Comparison of ENCODE assay signal across 26 cellular contexts in genomic region chr12:41250748-41251147, GRCh38.
A peak's percentile ranks its signal among the peaks of the same experiment; 100 is the strongest.
DNase-seq lines count a peak whose midpoint lies in the region; ATAC-seq, FAIRE-seq and TF ChIP-seq lines count a peak whose summit lies in the region.
"Had no signal": no experiment of that assay in that cellular context is flagged by ENCODE, and none has a peak within 500 bp of the region (broad histone marks: within the 10 kb centered on the region; RNA-seq: fewer than 3 reads in every experiment).

No MANE protein-coding gene starts in this region.

- H3K4me2 ChIP-seq in GM12878 (ENCODE audit: control insufficient read depth, insufficient read depth) (no peak overlapping the region), osteoblast (ENCODE audit: insufficient read depth, low read length) (no peak overlapping the region)

- FAIRE-seq in GM12878 (lab: Jason Lieb, UNC): peak; percentile 57
- FAIRE-seq: frontal cortex had no signal

- DNase-seq in NCI-H2107 treated with DMSO at 0.1 percent for 48 hours (lab: John Stamatoyannopoulos, UW; ENCODE audit: unreplicated experiment): peak; percentile 6
- no peak for DNase-seq in NCI-H2107 (lab: John Stamatoyannopoulos, UW)
- DNase-seq in GM12878 (ENCODE audit: low read depth, low spot score): no peak
- DNase-seq in fibroblast of villous mesenchyme (ENCODE audit: low read depth): peak; percentile 1
- DNase-seq in activated naive CD8-positive, alpha-beta T cell treated with anti-CD3 and anti-CD28 coated beads, Interleukin-2, amount 50 U/mL, for 24 hours: no peak
- no peak for DNase-seq in stimulated activated naive CD8-positive, alpha-beta T cell treated with anti-CD3 and anti-CD28 coated beads, Interleukin-15, Interleukin-2, amounts not matched to agents 100 U/mL and 50 U/mL, for 24 hours
- no peak for DNase-seq in osteoblast (ENCODE audit: insufficient read length, low spot score, missing footprints)
- no peak for DNase-seq in NCI-H2171 (lab: John Stamatoyannopoulos, UW)
- DNase-seq: activated CD4-positive, alpha-beta T cell treated with anti-CD3 and anti-CD28 coated beads, Interleukin-2, amount 10 ng/mL, durations not matched to agents 7 days and 5 days; activated CD8-positive, alpha-beta memory T cell treated with anti-CD3 and anti-CD28 coated beads, Interleukin-2, amount 50 U/mL, for 4 hours; activated effector memory CD4-positive, alpha-beta T cell treated with Interleukin-2 at 50 U/mL for 16 hours; DMS153; endodermal cell; left colon; NCI-H2029 treated with DMSO at 0.1 percent for 48 hours; NCI-H526; SHP77; stimulated activated CD4-positive, alpha-beta T cell treated with anti-CD3 and anti-CD28 coated beads, Interleukin-12 subunit alpha, Interleukin-12 subunit beta, amount 100 ng/mL, for 4 hours; stimulated activated CD8-positive, alpha-beta memory T cell treated with anti-CD3 and anti-CD28 coated beads, Interleukin-4, amount 100 ng/mL, for 48 hours; T-cell; uterus had no signal

- TF ChIP-seq EP300 in GM12878 (IDR thresholded peaks at IDR 0.05; ENCODE audit: borderline replicate concordance in 1 of 2, control insufficient read depth in 1 of 2, low read depth in 2 of 2, low read length in 2 of 2): no peak

- in situ Hi-C loops in GM12878 (cut with MboI): loop anchor here (25.0 kb wide), 1 partner anchor 1112 kb away; no protein-coding TSS in a partner anchor

- H3K27ac Mint-ChIP-seq in activated naive CD8-positive, alpha-beta T cell treated with anti-CD3 and anti-CD28 coated beads, Interleukin-2, amount 50 U/mL, for 24 hours: no peak overlapping the region
- H3K27ac Mint-ChIP-seq: activated CD4-positive, alpha-beta T cell treated with anti-CD3 and anti-CD28 coated beads, Interleukin-2, amount 10 ng/mL, durations not matched to agents 7 days and 5 days; endodermal cell; IgD-negative memory B cell; T-cell had no signal

- no peaks in the 10 kb centered on the region for H3K36me3 Mint-ChIP-seq in activated naive CD8-positive, alpha-beta T cell treated with anti-CD3 and anti-CD28 coated beads, Interleukin-2, amount 50 U/mL, for 24 hours (ENCODE audit: low read depth)
- H3K36me3 Mint-ChIP-seq: T-cell had no signal

- H3K36me3 ChIP-seq in GM12878 (ENCODE audit: control insufficient read depth in 2 of 2, insufficient read depth in 2 of 2, low read length in 1 of 2) (no peaks in the 10 kb centered on the region), osteoblast (ENCODE audit: insufficient read depth, low read length) (no peaks in the 10 kb centered on the region)
- H3K36me3 ChIP-seq: uterus had no signal

- H3K27ac ChIP-seq in GM12878 (ENCODE audit: control insufficient read depth, insufficient read depth) (no peak overlapping the region), osteoblast (ENCODE audit: low read depth, low read length) (no peak overlapping the region)
- H3K27ac ChIP-seq: C4-2B, HL-60, uterus had no signal

- H3K27me3 ChIP-seq in GM12878 (replicated peaks in 1 of 2; ENCODE audit: control insufficient read depth in 2 of 2, insufficient read depth in 2 of 2, low read length in 1 of 2): no peaks in the 10 kb centered on the region
- no peaks in the 10 kb centered on the region for H3K27me3 ChIP-seq in osteoblast (ENCODE audit: insufficient read depth, low read length)
- H3K27me3 ChIP-seq: uterus had no signal

- no TSS peak for BruUV-seq in GM12878 (replicated peaks; lab: Mats Ljungman, UMichigan)

- RAD21 ChIA-PET in GM12878 (lab: Charles Lee; ENCODE audit: unreplicated experiment): no interaction called here

- H3K27me3 Mint-ChIP-seq in activated naive CD8-positive, alpha-beta T cell treated with anti-CD3 and anti-CD28 coated beads, Interleukin-2, amount 50 U/mL, for 24 hours: no peaks in the 10 kb centered on the region
- H3K27me3 Mint-ChIP-seq: T-cell had no signal

- H3K9me3 Mint-ChIP-seq in activated naive CD8-positive, alpha-beta T cell treated with anti-CD3 and anti-CD28 coated beads, Interleukin-2, amount 50 U/mL, for 24 hours: no peaks in the 10 kb centered on the region
- H3K9me3 Mint-ChIP-seq: activated CD4-positive, alpha-beta T cell treated with anti-CD3 and anti-CD28 coated beads, Interleukin-2, amount 10 ng/mL, durations not matched to agents 7 days and 5 days; endodermal cell; T-cell had no signal

- CTCF ChIA-PET in GM12878 (lab: Yijun Ruan, JAX): interaction anchor here (0.6 kb wide), 1 partner anchor 853 kb away, joined by 3 read pairs; no protein-coding TSS in a partner anchor

- no peaks in the 10 kb centered on the region for H3K79me2 ChIP-seq in GM12878 (ENCODE audit: control insufficient read depth, insufficient read depth, low read length)
- no peaks in the 10 kb centered on the region for H3K79me2 ChIP-seq in osteoblast (ENCODE audit: insufficient read depth, low read length)

- POLR2A ChIA-PET in GM12878 (lab: Charles Lee): no interaction called here

- TF ChIP-seq RAD21 in GM12878 (IDR thresholded peaks at IDR 0.05; ENCODE audit: insufficient read depth, low read depth, low read length): no peak

- H3K9ac ChIP-seq in GM12878 (ENCODE audit: control insufficient read depth, insufficient read depth, low read length): no peak overlapping the region

- 0% methylated on average over 2 of the region's 2 CpGs for whole genome bisulfite sequencing in GM12878 (ENCODE audit: insufficient coverage, insufficient replicate concordance, low lambda C conversion rate, missing lambda C conversion rate)

- SMC1A ChIA-PET in GM12878 (lab: Charles Lee; ENCODE audit: uncharacterized antibody, unreplicated experiment): interaction anchor here (0.6 to 0.9 kb wide), 2 partner anchors 13 to 873 kb away, joined by 3 to 4 read pairs; no protein-coding TSS in a partner anchor

- TF ChIP-seq POLR2A in GM12878 (IDR thresholded peaks at IDR 0.05; ENCODE audit: low read depth, low read length): no peak

- H2AFZ ChIP-seq in GM12878 (ENCODE audit: control insufficient read depth, low read depth, low read length): no peak overlapping the region
- no peak overlapping the region for H2AFZ ChIP-seq in osteoblast (ENCODE audit: low read length)

- intact Hi-C loops in GM12878 (cut with micrococcal nuclease; ENCODE audit: unreplicated experiment): no loop called here

- no peak overlapping the region; the same call in 1 of the 2 replicates for H3K4me3 ChIP-seq in GM12878
- H3K4me3 ChIP-seq in fibroblast of villous mesenchyme (ENCODE audit: low read depth, low read length): no peak overlapping the region
- no peak overlapping the region for H3K4me3 ChIP-seq in osteoblast (ENCODE audit: insufficient read depth, low read length)
- H3K4me3 ChIP-seq: uterus had no signal

- H4K20me1 ChIP-seq in GM12878 (ENCODE audit: control insufficient read depth, insufficient read depth) (no peaks in the 10 kb centered on the region), osteoblast (ENCODE audit: insufficient read depth, low read length) (no peaks in the 10 kb centered on the region)

- ATAC-seq in GM12878: no peak
- ATAC-seq in activated naive CD8-positive, alpha-beta T cell treated with anti-CD3 and anti-CD28 coated beads, Interleukin-2, amount 50 U/mL, for 24 hours: no peak
- no peak for ATAC-seq in stimulated activated naive CD8-positive, alpha-beta T cell treated with anti-CD3 and anti-CD28 coated beads, Interleukin-15, Interleukin-2, amounts not matched to agents 100 U/mL and 50 U/mL, for 24 hours
- ATAC-seq: left colon, T-cell had no signal

- H3K9me3 ChIP-seq in GM12878 (replicated peaks; ENCODE audit: control insufficient read depth, insufficient read depth, low read length) (no peaks in the 10 kb centered on the region), osteoblast (ENCODE audit: low read depth, low read length) (no peaks in the 10 kb centered on the region)
- H3K9me3 ChIP-seq: uterus had no signal

- H3K4me1 ChIP-seq in GM12878 (ENCODE audit: control insufficient read depth, insufficient read depth, low read length) (no peaks in the 10 kb centered on the region), osteoblast (ENCODE audit: insufficient read depth, low read length) (no peaks in the 10 kb centered on the region)
- H3K4me1 ChIP-seq: uterus had no signal

- H3K4me3 Mint-ChIP-seq in activated naive CD8-positive, alpha-beta T cell treated with anti-CD3 and anti-CD28 coated beads, Interleukin-2, amount 50 U/mL, for 24 hours: no peak overlapping the region
- H3K4me3 Mint-ChIP-seq: activated CD4-positive, alpha-beta T cell treated with anti-CD3 and anti-CD28 coated beads, Interleukin-2, amount 10 ng/mL, durations not matched to agents 7 days and 5 days; endodermal cell; neural crest cell; T-cell had no signal

- TF ChIP-seq CTCF in GM12878 (IDR thresholded peaks at IDR 0.05 in 2 of 3, conservative IDR thresholded peaks at IDR 0.05 in 1 of 3; ENCODE audit: control insufficient read depth in 2 of 3, extremely low read depth in 1 of 3, insufficient read depth in 1 of 3, low read depth in 3 of 3, low read length in 3 of 3) (no peak), fibroblast of villous mesenchyme (IDR thresholded peaks at IDR 0.05; ENCODE audit: insufficient read depth, low read depth, low read length) (no peak), osteoblast (IDR thresholded peaks at IDR 0.05; ENCODE audit: extremely low read depth, low read depth, low read length) (no peak)

- no peaks in the 10 kb centered on the region for H3K4me1 Mint-ChIP-seq in activated naive CD8-positive, alpha-beta T cell treated with anti-CD3 and anti-CD28 coated beads, Interleukin-2, amount 50 U/mL, for 24 hours
- H3K4me1 Mint-ChIP-seq: activated CD4-positive, alpha-beta T cell treated with anti-CD3 and anti-CD28 coated beads, Interleukin-2, amount 10 ng/mL, durations not matched to agents 7 days and 5 days; endodermal cell; IgD-negative memory B cell; neural crest cell; T-cell had no signal

TF ChIP-seq in GM12878, 131 proteins besides CTCF, POLR2A, EP300 and RAD21 (continues in another document):
- TF ChIP-seq NFIC (IDR thresholded peaks at IDR 0.05; ENCODE audit: low read depth, low read length) (no peak), JUNB (IDR thresholded peaks at IDR 0.05) (no peak), IRF5 (IDR thresholded peaks at IDR 0.05; ENCODE audit: borderline replicate concordance) (no peak), SMAD1 (IDR thresholded peaks at IDR 0.05; ENCODE audit: low read depth, partially characterized antibody) (no peak), SUPT20H (IDR thresholded peaks at IDR 0.05; ENCODE audit: borderline replicate concordance, control insufficient read depth, low read depth, low read length) (no peak), RB1 (IDR thresholded peaks at IDR 0.05; ENCODE audit: borderline replicate concordance) (no peak), SPI1 (IDR thresholded peaks at IDR 0.05; ENCODE audit: borderline replicate concordance, insufficient read depth, low read depth, low read length) (no peak)

Comparison
In these comparisons a context has a peak if more than half of its experiments do, and no peak if none do; other contexts are left out.
1. DNase-seq: peak in NCI-H2107 treated with DMSO at 0.1 percent for 48 hours (single experiment) and fibroblast of villous mesenchyme (single experiment); none in NCI-H2107 (single experiment), GM12878 (single experiment), activated naive CD8-positive, alpha-beta T cell treated with anti-CD3 and anti-CD28 coated beads, Interleukin-2, amount 50 U/mL, for 24 hours (single experiment), stimulated activated naive CD8-positive, alpha-beta T cell treated with anti-CD3 and anti-CD28 coated beads, Interleukin-15, Interleukin-2, amounts not matched to agents 100 U/mL and 50 U/mL, for 24 hours (single experiment), osteoblast (single experiment) and NCI-H2171 (single experiment).